In the genomic region with DNA sequence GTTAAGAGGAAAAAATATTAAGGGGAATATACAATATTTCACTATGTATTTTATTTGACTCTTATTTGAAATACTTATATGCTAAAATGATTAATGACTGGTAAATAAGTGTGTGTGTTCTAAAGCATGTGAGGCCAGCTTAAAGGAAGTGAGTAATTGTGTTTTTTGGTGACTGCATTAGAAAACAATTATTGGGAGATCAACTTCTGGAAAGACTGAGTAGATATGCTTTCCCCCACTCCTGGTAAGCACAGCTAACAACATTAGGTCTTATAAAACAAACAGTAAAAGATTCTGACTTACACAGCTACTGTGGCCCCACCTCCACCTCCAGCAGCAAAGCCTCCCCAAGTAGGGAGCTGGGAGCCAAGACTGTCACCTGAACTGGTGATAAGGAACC, we compare ENCODE assay signal across 24 cellular contexts.
DNase-seq lines count a peak whose midpoint lies in the region; ATAC-seq and TF ChIP-seq lines count a peak whose summit lies in the region.
"Had no signal": no experiment of that assay in that cellular context is flagged by ENCODE, and none has a peak within 500 bp of the region (broad histone marks: within the 10 kb centered on the region; RNA-seq: fewer than 3 reads in every experiment).

No MANE protein-coding gene starts in this region.

- ATAC-seq in RWPE2 (ENCODE audit: low read depth) (peak; percentile 82), GM18517 (IDR thresholded peaks at IDR 0.05; ENCODE audit: unreplicated experiment) (no peak), GM18502 (IDR thresholded peaks at IDR 0.05; ENCODE audit: poor library complexity, unreplicated experiment) (no peak)
- ATAC-seq: left colon, natural killer cell had no signal

- TF ChIP-seq CTCF in RWPE2 (IDR thresholded peaks at IDR 0.05; ENCODE audit: poor library complexity, severe bottlenecking) (no peak), fibroblast of the aortic adventitia (IDR thresholded peaks at IDR 0.05; ENCODE audit: insufficient read depth, low read length) (no peak)

- H3K4me1 ChIP-seq in RWPE2 (ENCODE audit: insufficient read depth, poor library complexity, severe bottlenecking): peaks cover 16% of the 10 kb centered on the region
- H3K4me1 ChIP-seq: esophagus muscularis mucosa, right atrium auricular region had no signal

- no peaks in the 10 kb centered on the region for H3K9me3 ChIP-seq in RWPE2 (ENCODE audit: severe bottlenecking)
- H3K9me3 ChIP-seq: esophagus muscularis mucosa, right atrium auricular region, SK-N-SH had no signal

- no peaks in the 10 kb centered on the region for H3K27me3 ChIP-seq in RWPE2 (ENCODE audit: insufficient read depth, poor library complexity, severe bottlenecking)
- H3K27me3 ChIP-seq: esophagus muscularis mucosa, right atrium auricular region had no signal

- H3K4me3 ChIP-seq in RWPE2 (ENCODE audit: severe bottlenecking) (no peak overlapping the region), fibroblast of the aortic adventitia (ENCODE audit: low read depth, low read length) (no peak overlapping the region)
- H3K4me3 ChIP-seq: esophagus muscularis mucosa, right atrium auricular region had no signal

- H3K27ac ChIP-seq in RWPE2 (ENCODE audit: poor library complexity, severe bottlenecking): peak overlapping the region; percentile 46
- H3K27ac ChIP-seq: esophagus muscularis mucosa, right atrium auricular region, VCaP had no signal

- DNase-seq in AG08395 (ENCODE audit: low spot score) (peak; percentile 41), HCEC 1CT (peak; percentile 88), RWPE2 (ENCODE audit: low spot score) (no peak), fibroblast of the aortic adventitia (ENCODE audit: low read depth) (peak; percentile 31), D341Med (ENCODE audit: low spot score) (no peak), HT-29 (ENCODE audit: low spot score) (no peak)
- DNase-seq: activated CD4-positive, alpha-beta T cell treated with anti-CD3 and anti-CD28 coated beads, Interleukin-2, amount 10 ng/mL, durations not matched to agents 7 days and 5 days; Calu3; cerebellar nuclear complex; glutamatergic neuron; HFFc6; left colon; natural killer cell; NCI-H1105; NCI-H2081 treated with DMSO at 0.1 percent for 48 hours; NCI-H510A treated with DMSO at 0.1 percent for 48 hours; SK-N-SH; substantia nigra; T-helper 2 cell had no signal

- H3K36me3 ChIP-seq in RWPE2 (ENCODE audit: low read depth): no peaks in the 10 kb centered on the region
- H3K36me3 ChIP-seq: esophagus muscularis mucosa, right atrium auricular region had no signal

Comparison
In these comparisons a context has a peak if more than half of its experiments do, and no peak if none do; other contexts are left out.
1. DNase-seq: peak in AG08395 (single experiment), HCEC 1CT (single experiment) and fibroblast of the aortic adventitia (single experiment); none in RWPE2 (single experiment), D341Med (single experiment) and HT-29 (single experiment).